Comparison of ENCODE assay signal across 21 cellular contexts in the genomic region with DNA sequence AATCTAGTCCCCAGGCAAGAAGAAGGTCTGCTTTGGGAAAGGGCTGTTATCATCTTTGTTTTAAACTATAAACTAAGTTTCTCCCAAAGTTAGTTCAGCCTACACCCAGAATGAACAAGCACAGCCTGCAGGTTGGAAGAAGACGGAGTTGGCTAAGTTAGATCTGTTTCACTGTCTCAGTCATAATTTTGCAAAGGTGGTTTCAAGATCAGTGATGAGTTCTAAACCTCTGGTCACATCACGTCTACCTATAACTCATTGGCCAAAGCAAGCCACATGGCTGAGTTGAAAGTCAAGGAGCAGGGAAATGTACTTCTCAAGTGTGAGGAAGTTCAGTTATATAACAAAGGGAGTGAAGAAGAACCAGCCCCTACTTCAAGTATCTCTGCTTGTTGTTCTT.
"Had no signal": no experiment of that assay in that cellular context is flagged by ENCODE, and none has a peak within 500 bp of the region (broad histone marks: within the 10 kb centered on the region; RNA-seq: fewer than 3 reads in every experiment).

No MANE protein-coding gene starts in this region.

- H3K27ac ChIP-seq: dorsolateral prefrontal cortex, heart right ventricle, neutrophil, psoas muscle, right lobe of liver, stomach, thoracic aorta, transverse colon had no signal

- H3K36me3 Mint-ChIP-seq: naive B cell had no signal

- H3K4me3 Mint-ChIP-seq: naive B cell had no signal

- ATAC-seq: esophagus mucosa, right lobe of liver had no signal

- H3K4me1 Mint-ChIP-seq: naive B cell had no signal

- DNase-seq: cortex of kidney; dorsolateral prefrontal cortex; effector CD8-positive, alpha-beta T cell; heart right ventricle; hypothalamus; kidney glomerular epithelial cell; mesendoderm; naive B cell; psoas muscle; retina; right lobe of liver; stimulated activated naive CD4-positive, alpha-beta T cell; stomach; substantia nigra; transverse colon had no signal

- H3K9me3 ChIP-seq: heart right ventricle, neutrophil, psoas muscle, right lobe of liver, stomach, thoracic aorta, transverse colon had no signal

- H3K4me1 ChIP-seq: psoas muscle, right lobe of liver, stomach, transverse colon had no signal

- H3K4me3 ChIP-seq: dorsolateral prefrontal cortex, heart right ventricle, psoas muscle, right lobe of liver, stomach, thoracic aorta, transverse colon had no signal

- FAIRE-seq: endometrium, frontal cortex, islet of Langerhans had no signal

- H3K27me3 ChIP-seq: dorsolateral prefrontal cortex, heart right ventricle, neutrophil, right lobe of liver, stomach, transverse colon had no signal

- H3K36me3 ChIP-seq: heart right ventricle, neutrophil, right lobe of liver, stomach, thoracic aorta, transverse colon had no signal
